Comparison of ENCODE assay signal across 21 cellular contexts in genomic region chr15:80703965-80704364, GRCh38. TPM values are rescaled to one million over a fixed set of nuclear protein-coding genes. Genes with fewer than 3 reads are reported as not detected.
DNase-seq lines count a peak whose midpoint lies in the region; ATAC-seq, FAIRE-seq and TF ChIP-seq lines count a peak whose summit lies in the region.
"Had no signal": no experiment of that assay in that cellular context is flagged by ENCODE, and none has a peak within 500 bp of the region (broad histone marks: within the 10 kb centered on the region; RNA-seq: fewer than 3 reads in every experiment).

No MANE protein-coding gene starts in this region.

- H3K27ac Mint-ChIP-seq in activated CD8-positive, alpha-beta T cell treated with anti-CD3 and anti-CD28 coated beads, Interleukin-2, amount 10 ng/mL, durations not matched to agents 7 days and 5 days: no peak overlapping the region

- H3K4me3 Mint-ChIP-seq in activated CD8-positive, alpha-beta T cell treated with anti-CD3 and anti-CD28 coated beads, Interleukin-2, amount 10 ng/mL, durations not matched to agents 7 days and 5 days: no peak overlapping the region
- H3K4me3 Mint-ChIP-seq: CD8-positive, alpha-beta memory T cell had no signal

- peaks cover 31% of the 10 kb centered on the region for H3K27me3 Mint-ChIP-seq in activated CD8-positive, alpha-beta T cell treated with anti-CD3 and anti-CD28 coated beads, Interleukin-2, amount 10 ng/mL, durations not matched to agents 7 days and 5 days (ENCODE audit: low read depth)

- CTCF ChIA-PET in activated CD8-positive, alpha-beta T cell treated with anti-CD3 and anti-CD28 coated beads, Interleukin-2, amount 10 ng/mL, durations not matched to agents 7 days and 5 days (lab: Charles Lee): no interaction called here

- FAIRE-seq in urothelium cell line (lab: Jason Lieb, UNC): no peak

- no peaks in the 10 kb centered on the region for H3K9me3 ChIP-seq in esophagus muscularis mucosa
- H3K9me3 ChIP-seq in prostate gland: no peaks in the 10 kb centered on the region
- H3K9me3 ChIP-seq: SJCRH30 had no signal

- TF ChIP-seq CTCF in C4-2B (conservative IDR thresholded peaks at IDR 0.05) (no peak), esophagus muscularis mucosa (IDR thresholded peaks at IDR 0.05) (no peak), prostate gland (IDR thresholded peaks at IDR 0.05) (no peak)

- H3K36me3 ChIP-seq in esophagus muscularis mucosa (no peaks in the 10 kb centered on the region), prostate gland (no peaks in the 10 kb centered on the region)
- H3K36me3 ChIP-seq: SJCRH30 had no signal

- H3K36me3 Mint-ChIP-seq in activated CD8-positive, alpha-beta T cell treated with anti-CD3 and anti-CD28 coated beads, Interleukin-2, amount 10 ng/mL, durations not matched to agents 7 days and 5 days (ENCODE audit: low read depth): no peaks in the 10 kb centered on the region

- no peak for TF ChIP-seq EP300 in esophagus muscularis mucosa (IDR thresholded peaks at IDR 0.05)

- H3K4me1 ChIP-seq in esophagus muscularis mucosa: peaks cover 0 to 67% (median 49%) of the 10 kb centered on the region in 4 donors
- peaks cover 6% of the 10 kb centered on the region for H3K4me1 ChIP-seq in prostate gland (replicated peaks)
- H3K4me1 ChIP-seq: SJCRH30 had no signal

- H3K27ac ChIP-seq in C4-2B (peak overlapping the region; percentile 52), esophagus muscularis mucosa (replicated peaks in 1 of 4) (peak overlapping the region; percentile 72 to 81 (median 77)), prostate gland (peak overlapping the region in 1 of 2 donors; percentile 71)
- H3K27ac ChIP-seq: 22Rv1, KMS-11, SJCRH30 had no signal

- TF ChIP-seq POLR2A in esophagus muscularis mucosa (IDR thresholded peaks at IDR 0.05; ENCODE audit: low read depth): no peak
- no peak for TF ChIP-seq POLR2A in prostate gland (IDR thresholded peaks at IDR 0.05)

- no peaks in the 10 kb centered on the region for H3K4me1 Mint-ChIP-seq in activated CD8-positive, alpha-beta T cell treated with anti-CD3 and anti-CD28 coated beads, Interleukin-2, amount 10 ng/mL, durations not matched to agents 7 days and 5 days (ENCODE audit: low read depth)

- in situ Hi-C loops in KBM-7 (cut with MboI; ENCODE audit: low pct_unique_long_range_greater_than_20kb, low sequenced_read_pairs): no loop called here

- H3K4me3 ChIP-seq in esophagus muscularis mucosa (no peak overlapping the region), prostate gland (no peak overlapping the region)
- H3K4me3 ChIP-seq: SJCRH30 had no signal

- H3K27me3 ChIP-seq in esophagus muscularis mucosa (no peaks in the 10 kb centered on the region), prostate gland (replicated peaks; ENCODE audit: insufficient read depth) (no peaks in the 10 kb centered on the region)
- H3K27me3 ChIP-seq: SJCRH30 had no signal

- WGBS in esophagus muscularis mucosa: 52% methylated on average over 3 of the region's 3 CpGs
- 75% methylated on average over 3 of the region's 3 CpGs for WGBS in prostate gland

- intact Hi-C loops in esophagus muscularis mucosa (cut with DNase I): loop anchor here (5.0 kb wide), 1 partner anchor 33 kb away; no protein-coding TSS in a partner anchor
- intact Hi-C loops in prostate gland (cut with DNase I): no loop called here

- peak; percentile 34 for DNase-seq in KBM-7
- DNase-seq in esophagus muscularis mucosa (ENCODE audit: extremely low spot score): no peak
- DNase-seq in myocyte (ENCODE audit: low read depth): peak; percentile 32
- DNase-seq in prostate gland (ENCODE audit: low spot score): no peak
- DNase-seq in urothelium cell line (ENCODE audit: low spot score): no peak
- DNase-seq in activated CD8-positive, alpha-beta T cell treated with anti-CD3 and anti-CD28 coated beads, Interleukin-2, amount 10 ng/mL, durations not matched to agents 7 days and 5 days: no peak
- DNase-seq: AML-193; Calu3; CD8-positive, alpha-beta memory T cell; GDM1; NCI-H1105; NCI-H2029 treated with DMSO at 0.1 percent for 48 hours; NCI-H2171 treated with DMSO at 0.1 percent for 48 hours; NCI-H524 treated with DMSO at 0.1 percent for 48 hours; NCI-H82 had no signal

- no peaks in the 10 kb centered on the region for H3K9me3 Mint-ChIP-seq in activated CD8-positive, alpha-beta T cell treated with anti-CD3 and anti-CD28 coated beads, Interleukin-2, amount 10 ng/mL, durations not matched to agents 7 days and 5 days (ENCODE audit: insufficient read depth)
- H3K9me3 Mint-ChIP-seq: CD8-positive, alpha-beta memory T cell had no signal

- no peak for ATAC-seq in activated CD8-positive, alpha-beta T cell treated with anti-CD3 and anti-CD28 coated beads, Interleukin-2, amount 10 ng/mL, durations not matched to agents 7 days and 5 days
- ATAC-seq in HG03520 (IDR thresholded peaks at IDR 0.05; ENCODE audit: unreplicated experiment): no peak
- ATAC-seq: Panc1 had no signal

- POLR2A ChIA-PET in activated CD8-positive, alpha-beta T cell treated with anti-CD3 and anti-CD28 coated beads, Interleukin-2, amount 10 ng/mL, durations not matched to agents 7 days and 5 days (lab: Charles Lee): no interaction called here

RNA-seq across cellular contexts. Expression of gene ABHD17C, which starts 8.9 kb away (rescaled TPM):
- 1 to 10 TPM; 1.5 to 7.1 (median 3.5) TPM for total RNA-seq in esophagus muscularis mucosa
- 5.1 and 5.7 TPM in 2 replicates for total RNA-seq in myocyte
- polyA plus RNA-seq in myocyte (2012): 17.7 TPM
- 10 to 100 TPM; 13.6 to 32.4 TPM for total RNA-seq in prostate gland
- total RNA-seq in activated CD8-positive, alpha-beta T cell treated with anti-CD3 and anti-CD28 coated beads, Interleukin-2, amount 10 ng/mL, durations not matched to agents 7 days and 5 days: 1 to 10 TPM; 1.4 to 2.1 TPM

Comparison
In these comparisons a context has a peak if more than half of its experiments do, and no peak if none do; other contexts are left out.
1. DNase-seq: peak in KBM-7 (single experiment) and myocyte (single experiment); none in esophagus muscularis mucosa (single experiment), prostate gland (single experiment), urothelium cell line (single experiment) and activated CD8-positive, alpha-beta T cell treated with anti-CD3 and anti-CD28 coated beads, Interleukin-2, amount 10 ng/mL, durations not matched to agents 7 days and 5 days (single experiment).